ENCODE assay signal across 9 cellular contexts in the genomic region with DNA sequence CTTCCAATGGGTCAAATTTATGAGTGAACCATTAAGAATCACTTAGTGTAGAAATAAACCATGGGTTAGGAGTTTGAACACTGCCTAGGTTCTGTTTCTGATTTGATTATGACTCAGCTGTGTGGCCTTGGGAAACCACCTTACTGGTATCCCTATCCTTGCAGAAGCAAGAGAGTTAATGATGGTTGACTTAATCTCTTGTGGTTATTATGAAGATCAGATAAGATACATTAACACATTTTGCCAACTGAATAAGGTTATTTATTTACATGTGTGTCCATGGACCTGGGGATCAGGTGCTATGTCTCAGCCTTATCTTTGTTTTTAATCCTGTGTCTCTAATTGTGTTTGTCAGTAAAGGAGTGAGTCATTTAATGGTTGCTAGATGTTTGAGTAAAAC. TPM values are rescaled to one million over a fixed set of nuclear protein-coding genes. Genes with fewer than 3 reads are reported as not detected.
DNase-seq lines count a peak whose midpoint lies in the region; ATAC-seq, FAIRE-seq and TF ChIP-seq lines count a peak whose summit lies in the region.
"Had no signal": no experiment of that assay in that cellular context is flagged by ENCODE, and none has a peak within 500 bp of the region (broad histone marks: within the 10 kb centered on the region; RNA-seq: fewer than 3 reads in every experiment).

No MANE protein-coding gene starts in this region.

- no peaks in the 10 kb centered on the region for H3K27me3 ChIP-seq in breast epithelium

- CTCF ChIA-PET in MCF 10A (lab: Yijun Ruan, JAX): no interaction called here

- H3K4me3 Mint-ChIP-seq in MCF 10A (ENCODE audit: unreplicated experiment): no peak overlapping the region
- peak overlapping the region; percentile 19 for H3K4me3 Mint-ChIP-seq in T-helper 1 cell treated with Interleukin-12 subunit alpha and Interleukin-12 subunit beta and Interleukin-4 antibody, amounts not matched to agents 30 μg/mL and 1 μg/mL, for 36 hours

- H3K9me3 ChIP-seq in breast epithelium: no peaks in the 10 kb centered on the region

- H3K9me3 Mint-ChIP-seq in MCF 10A (ENCODE audit: unreplicated experiment): no peaks in the 10 kb centered on the region
- H3K9me3 Mint-ChIP-seq in T-helper 1 cell treated with Interleukin-12 subunit alpha and Interleukin-12 subunit beta and Interleukin-4 antibody, amounts not matched to agents 30 μg/mL and 1 μg/mL, for 36 hours: peaks cover 6% of the 10 kb centered on the region

- no peaks in the 10 kb centered on the region for H3K4me1 ChIP-seq in breast epithelium

- TF ChIP-seq CTCF in MCF 10A (IDR thresholded peaks at IDR 0.05; ENCODE audit: unreplicated experiment) (no peak), breast epithelium (IDR thresholded peaks at IDR 0.05) (no peak)

- peaks cover 57% of the 10 kb centered on the region for H3K36me3 Mint-ChIP-seq in MCF 10A (ENCODE audit: insufficient read depth, unreplicated experiment)
- peaks cover 23% of the 10 kb centered on the region for H3K36me3 Mint-ChIP-seq in T-helper 1 cell treated with Interleukin-12 subunit alpha and Interleukin-12 subunit beta and Interleukin-4 antibody, amounts not matched to agents 30 μg/mL and 1 μg/mL, for 36 hours (ENCODE audit: low read depth)

- POLR2A ChIA-PET in MCF 10A (lab: Yijun Ruan, JAX): interaction anchor here (0.7 to 1.3 kb wide), 2 partner anchors 35 to 476 kb away, joined by 3 read pairs; no protein-coding TSS in a partner anchor

- H3K4me3 ChIP-seq in breast epithelium: no peak overlapping the region

- intact Hi-C loops in MCF 10A (cut with micrococcal nuclease) (no loop called here), breast epithelium (cut with DNase I; ENCODE audit: low total_unique reads) (no loop called here)

- FAIRE-seq in islet of Langerhans (lab: Jason Lieb, UNC): peak; percentile 99

- DNase-seq in MCF 10A (ENCODE audit: unreplicated experiment) (peak; percentile 54), breast epithelium (ENCODE audit: low spot score in 2 of 2) (no peak), DMS114 treated with DMSO at 0.1 percent for 48 hours (lab: John Stamatoyannopoulos, UW; ENCODE audit: unreplicated experiment) (no peak), C1 segment of cervical spinal cord (lab: John Stamatoyannopoulos, UW) (no peak), GOT3 (lab: John Stamatoyannopoulos, UW) (no peak)

- H3K36me3 ChIP-seq in breast epithelium: no peaks in the 10 kb centered on the region

- no TSS peak for BruUV-seq in MCF 10A (replicated peaks; lab: Mats Ljungman, UMichigan)

- no peaks in the 10 kb centered on the region for H3K27me3 Mint-ChIP-seq in MCF 10A (ENCODE audit: insufficient read depth, unreplicated experiment)
- H3K27me3 Mint-ChIP-seq in T-helper 1 cell treated with Interleukin-12 subunit alpha and Interleukin-12 subunit beta and Interleukin-4 antibody, amounts not matched to agents 30 μg/mL and 1 μg/mL, for 36 hours (ENCODE audit: low read depth): no peaks in the 10 kb centered on the region

- TF ChIP-seq POLR2A in breast epithelium (IDR thresholded peaks at IDR 0.05): no peak

- H3K4me1 Mint-ChIP-seq in MCF 10A (ENCODE audit: insufficient read depth, unreplicated experiment): peaks cover 7% of the 10 kb centered on the region
- H3K4me1 Mint-ChIP-seq in T-helper 1 cell treated with Interleukin-12 subunit alpha and Interleukin-12 subunit beta and Interleukin-4 antibody, amounts not matched to agents 30 μg/mL and 1 μg/mL, for 36 hours (ENCODE audit: low read depth): peaks cover 8% of the 10 kb centered on the region

- ATAC-seq in HG02981 (IDR thresholded peaks at IDR 0.05; ENCODE audit: unreplicated experiment): peak; percentile 98

- H3K27ac ChIP-seq in breast epithelium: no peak overlapping the region

- H3K27ac Mint-ChIP-seq in MCF 10A (ENCODE audit: low read depth, unreplicated experiment): peak overlapping the region; percentile 80
- H3K27ac Mint-ChIP-seq in T-helper 1 cell treated with Interleukin-12 subunit alpha and Interleukin-12 subunit beta and Interleukin-4 antibody, amounts not matched to agents 30 μg/mL and 1 μg/mL, for 36 hours: peak overlapping the region; percentile 69

RNA-seq across cellular contexts. Expression of a gene that starts 5.4 kb away (rescaled TPM):
- total RNA-seq in MCF 10A (2022): not detected in 2 replicates
- under 1 TPM in 1 of 3 donors, not detected in 2; 0.73 TPM for total RNA-seq in breast epithelium
- total RNA-seq: dermis microvascular lymphatic vessel endothelial cell had no signal
